In the genomic region with DNA sequence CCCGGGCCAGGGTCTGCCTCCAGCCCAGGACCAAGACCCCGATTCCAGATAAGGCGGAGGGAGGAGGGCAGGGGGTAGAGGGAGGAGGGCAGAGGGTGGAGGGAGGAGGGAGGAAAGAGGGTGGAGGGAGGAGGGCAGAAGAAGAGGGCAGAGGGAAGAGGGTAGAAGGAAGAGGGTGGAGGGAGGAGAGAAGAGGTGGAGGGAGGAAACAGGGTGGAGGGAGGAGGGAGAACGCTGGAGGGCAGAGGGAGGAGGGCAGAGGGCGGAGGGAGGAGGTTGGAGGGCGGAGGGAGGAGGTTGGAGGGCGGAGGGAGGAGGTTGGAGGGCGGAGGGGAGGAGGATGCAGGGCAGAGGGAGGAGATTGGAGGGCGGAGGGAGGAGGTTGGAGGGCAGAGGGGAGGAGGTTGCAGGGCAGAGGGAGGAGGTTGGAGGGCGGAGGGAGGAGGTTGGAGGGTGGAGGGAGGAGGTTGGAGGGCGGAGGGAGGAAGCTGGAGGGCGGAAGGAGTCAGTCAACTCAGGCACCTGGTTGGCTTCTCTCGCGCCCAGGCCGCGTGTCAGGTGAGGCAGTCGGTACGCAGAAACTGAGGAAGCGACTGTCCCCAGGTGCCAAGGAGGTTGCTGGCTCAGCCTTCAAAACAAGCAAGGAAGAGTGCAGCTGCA, we compare ENCODE assay signal across 1 cellular context.
A peak's percentile ranks its signal among the peaks of the same experiment; 100 is the strongest.
TF ChIP-seq lines count a peak whose summit lies in the region.

No MANE protein-coding gene starts in this region.

TF ChIP-seq in HEK293, 187 proteins besides CTCF, POLR2A, EP300 and RAD21 (continued from another document):
- TF ChIP-seq, protein P1, sequence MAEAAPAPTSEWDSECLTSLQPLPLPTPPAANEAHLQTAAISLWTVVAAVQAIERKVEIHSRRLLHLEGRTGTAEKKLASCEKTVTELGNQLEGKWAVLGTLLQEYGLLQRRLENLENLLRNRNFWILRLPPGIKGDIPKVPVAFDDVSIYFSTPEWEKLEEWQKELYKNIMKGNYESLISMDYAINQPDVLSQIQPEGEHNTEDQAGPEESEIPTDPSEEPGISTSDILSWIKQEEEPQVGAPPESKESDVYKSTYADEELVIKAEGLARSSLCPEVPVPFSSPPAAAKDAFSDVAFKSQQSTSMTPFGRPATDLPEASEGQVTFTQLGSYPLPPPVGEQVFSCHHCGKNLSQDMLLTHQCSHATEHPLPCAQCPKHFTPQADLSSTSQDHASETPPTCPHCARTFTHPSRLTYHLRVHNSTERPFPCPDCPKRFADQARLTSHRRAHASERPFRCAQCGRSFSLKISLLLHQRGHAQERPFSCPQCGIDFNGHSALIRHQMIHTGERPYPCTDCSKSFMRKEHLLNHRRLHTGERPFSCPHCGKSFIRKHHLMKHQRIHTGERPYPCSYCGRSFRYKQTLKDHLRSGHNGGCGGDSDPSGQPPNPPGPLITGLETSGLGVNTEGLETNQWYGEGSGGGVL (tag by site-specific recombination; IDR thresholded peaks at IDR 0.05) = peak; percentile 57; the same call in 1 of the 2 replicates
- peak; percentile 45 for TF ChIP-seq ZFHX2 (tag by site-specific recombination; conservative IDR thresholded peaks at IDR 0.05)
